Comparison of ENCODE assay signal across 29 cellular contexts in the genomic region with DNA sequence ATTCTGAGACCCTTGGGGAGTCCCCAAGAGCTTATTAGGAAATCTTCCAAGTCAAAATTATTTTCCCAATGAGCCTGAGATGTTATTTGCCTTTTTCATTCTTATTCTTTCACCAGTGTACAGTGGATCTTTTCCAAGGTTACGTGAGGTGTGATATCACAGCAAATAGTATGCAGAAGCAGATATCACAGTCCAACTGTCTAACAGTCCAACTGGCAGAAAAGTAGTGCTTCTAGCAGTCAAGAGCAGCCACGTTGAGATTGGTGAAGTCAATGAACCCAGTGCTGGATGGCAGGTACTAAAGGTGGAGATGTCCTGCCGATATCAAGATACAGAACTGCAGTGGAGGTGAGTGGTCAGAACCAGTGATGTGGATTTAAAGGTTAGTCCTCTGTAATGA.
"Had no signal": no experiment of that assay in that cellular context is flagged by ENCODE, and none has a peak within 500 bp of the region (broad histone marks: within the 10 kb centered on the region; RNA-seq: fewer than 3 reads in every experiment).

No MANE protein-coding gene starts in this region.

- H3K27ac ChIP-seq: heart right ventricle, hepatocyte, left lung, neural progenitor cell, neutrophil, right atrium auricular region, stomach, testis, thyroid gland, uterus had no signal

- H3K4me3 Mint-ChIP-seq: mesothelial cell of epicardium; naive B cell; natural killer cell; nephron progenitor cell; neural progenitor cell; stimulated activated naive B cell treated with anti-CD40 and anti-IgM and Interleukin-4, amounts not matched to agents 10 μg/mL and 1 μg/mL and 100 μg/mL, for 72 hours; type B pancreatic cell had no signal

- H3K27me3 Mint-ChIP-seq: naive B cell; progenitor cell of endocrine pancreas; stimulated activated naive B cell treated with anti-CD40 and anti-IgM and Interleukin-4, amounts not matched to agents 10 μg/mL and 1 μg/mL and 100 μg/mL, for 72 hours had no signal

- H3K4me1 ChIP-seq: left lung, neural progenitor cell, stomach, testis, thyroid gland, uterus had no signal

- ATAC-seq: heart right ventricle; left cardiac atrium; left lung; natural killer cell; sciatic nerve; stimulated activated naive B cell treated with anti-CD40 and anti-IgM and Interleukin-4, amounts not matched to agents 10 μg/mL and 1 μg/mL and 100 μg/mL, for 72 hours; stimulated activated naive CD8-positive, alpha-beta T cell treated with anti-CD3 and anti-CD28 coated beads, Interleukin-15, Interleukin-2, amounts not matched to agents 100 U/mL and 50 U/mL, for 24 hours had no signal

- H3K27me3 ChIP-seq: heart right ventricle, hepatocyte, left lung, neural progenitor cell, neutrophil, right atrium auricular region, stomach, testis, thyroid gland, uterus had no signal

- H2AFZ ChIP-seq: hepatocyte, neural progenitor cell had no signal

- H3K9me3 Mint-ChIP-seq: mesothelial cell of epicardium; naive B cell; natural killer cell; nephron progenitor cell; neural progenitor cell; stimulated activated naive B cell treated with anti-CD40 and anti-IgM and Interleukin-4, amounts not matched to agents 10 μg/mL and 1 μg/mL and 100 μg/mL, for 72 hours; type B pancreatic cell had no signal

- H3K4me1 Mint-ChIP-seq: nephron progenitor cell had no signal

- H3K4me2 ChIP-seq: hepatocyte, neural progenitor cell had no signal

- H3K36me3 Mint-ChIP-seq: mesothelial cell of epicardium; naive B cell; natural killer cell; neural progenitor cell; stimulated activated naive B cell treated with anti-CD40 and anti-IgM and Interleukin-4, amounts not matched to agents 10 μg/mL and 1 μg/mL and 100 μg/mL, for 72 hours; type B pancreatic cell had no signal

- DNase-seq: heart right ventricle; islet precursor cell; left cardiac atrium; left lung; mesendoderm; naive B cell; natural killer cell; nephron progenitor cell; occipital lobe; stimulated activated CD4-positive, alpha-beta T cell treated with anti-CD3 and anti-CD28 coated beads, Interleukin-12 subunit alpha, Interleukin-12 subunit beta, amount 100 ng/mL, for 4 hours; stimulated activated CD4-positive, alpha-beta T cell treated with anti-CD3 and anti-CD28 coated beads, Interleukin-15, amount 100 ng/mL, for 24 hours; stimulated activated CD4-positive, alpha-beta T cell treated with anti-CD3 and anti-CD28 coated beads, Interleukin-2, amount 100 ng/mL, for 24 hours; stimulated activated CD4-positive, alpha-beta T cell treated with anti-CD3 and anti-CD28 coated beads, Interleukin-4, amount 100 ng/mL, for 1 hour; stimulated activated naive B cell treated with anti-CD40 and anti-IgM and Interleukin-4, amounts not matched to agents 10 μg/mL and 1 μg/mL and 100 μg/mL, for 72 hours; stimulated activated naive CD8-positive, alpha-beta T cell treated with anti-CD3 and anti-CD28 coated beads, Interleukin-15, Interleukin-2, amounts not matched to agents 100 U/mL and 50 U/mL, for 24 hours; stomach; testis; thyroid gland; uterus had no signal

- H3K4me3 ChIP-seq: heart right ventricle, hepatocyte, left lung, lung, neural progenitor cell, right atrium auricular region, skin epidermis, stomach, testis, thyroid gland, uterus had no signal

- H3K9ac ChIP-seq: neural progenitor cell had no signal

- H3K36me3 ChIP-seq: heart right ventricle, left lung, neural progenitor cell, neutrophil, right atrium auricular region, stomach, thyroid gland, uterus had no signal

- H3K9me3 ChIP-seq: heart right ventricle, left lung, neutrophil, right atrium auricular region, stomach, testis, thyroid gland, uterus had no signal

- H3K27ac Mint-ChIP-seq: mesothelial cell of epicardium; nephron progenitor cell; neural progenitor cell; progenitor cell of endocrine pancreas; stimulated activated naive B cell treated with anti-CD40 and anti-IgM and Interleukin-4, amounts not matched to agents 10 μg/mL and 1 μg/mL and 100 μg/mL, for 72 hours; type B pancreatic cell had no signal

- H3K79me2 ChIP-seq: hepatocyte had no signal
